9 cellular contexts compared by ENCODE assay signal in genomic region chr16:48499822-48500440, GRCh38.
DNase-seq lines count a peak whose midpoint lies in the region; ATAC-seq and TF ChIP-seq lines count a peak whose summit lies in the region.
"Had no signal": no experiment of that assay in that cellular context is flagged by ENCODE, and none has a peak within 500 bp of the region (broad histone marks: within the 10 kb centered on the region; RNA-seq: fewer than 3 reads in every experiment).

No MANE protein-coding gene starts in this region.

- intact Hi-C loops in esophagus squamous epithelium (cut with DNase I) = no loop called here

- ATAC-seq in stimulated activated effector memory CD8-positive, alpha-beta T cell treated with anti-CD3 and anti-CD28 coated beads, Interleukin-12 subunit alpha, Interleukin-12 subunit beta, amount 100 ng/mL, for 72 hours = no peak
- ATAC-seq in HG03159 (IDR thresholded peaks at IDR 0.05; ENCODE audit: unreplicated experiment) = no peak
- ATAC-seq: natural killer cell had no signal

- H3K4me1 Mint-ChIP-seq in stimulated activated effector memory CD8-positive, alpha-beta T cell treated with anti-CD3 and anti-CD28 coated beads, Interleukin-12 subunit alpha, Interleukin-12 subunit beta, amount 100 ng/mL, for 72 hours = no peaks in the 10 kb centered on the region
- H3K4me1 Mint-ChIP-seq: natural killer cell had no signal

- 2 to 10% methylated on average over 3 of the region's 3 CpGs for WGBS in esophagus squamous epithelium, 2 donors

- no peak for TF ChIP-seq CTCF in AG09309 (IDR thresholded peaks at IDR 0.05; ENCODE audit: control insufficient read depth, insufficient read depth, low read depth, low read length, missing control alignments)
- TF ChIP-seq CTCF in esophagus squamous epithelium (IDR thresholded peaks at IDR 0.05) = no peak

- DNase-seq in AG09309 (ENCODE audit: low read depth) = peak; percentile 80
- DNase-seq in NCI-H446 treated with DMSO at 0.1 percent for 48 hours (lab: John Stamatoyannopoulos, UW) = peak; percentile 60
- no peak for DNase-seq in esophagus squamous epithelium (lab: John Stamatoyannopoulos, UW)
- peak; percentile 71 for DNase-seq in non-pigmented ciliary epithelial cell (ENCODE audit: low read depth)
- DNase-seq in stimulated activated effector memory CD8-positive, alpha-beta T cell treated with anti-CD3 and anti-CD28 coated beads, Interleukin-12 subunit alpha, Interleukin-12 subunit beta, amount 100 ng/mL, for 72 hours (ENCODE audit: low spot score in 2 of 2) = no peak
- DNase-seq in activated CD4-positive, alpha-beta T cell treated with anti-CD3 and anti-CD28 coated beads, Interleukin-2, amount 50 U/mL, for 1 hour = no peak
- DNase-seq in activated CD8-positive, alpha-beta memory T cell treated with anti-CD3 and anti-CD28 coated beads for 24 hours = no peak
- DNase-seq: natural killer cell had no signal

- no peaks in the 10 kb centered on the region for H3K9me3 ChIP-seq in esophagus squamous epithelium

- peaks cover 0 to 52% (median 30%) of the 10 kb centered on the region in 3 donors for H3K4me1 ChIP-seq in esophagus squamous epithelium

- no peak overlapping the region for H3K4me3 ChIP-seq in AG09309 (ENCODE audit: control insufficient read depth, low read depth, low read length)
- H3K4me3 ChIP-seq in esophagus squamous epithelium = no peak overlapping the region

- no peak overlapping the region for H3K27ac Mint-ChIP-seq in stimulated activated effector memory CD8-positive, alpha-beta T cell treated with anti-CD3 and anti-CD28 coated beads, Interleukin-12 subunit alpha, Interleukin-12 subunit beta, amount 100 ng/mL, for 72 hours
- H3K27ac Mint-ChIP-seq: natural killer cell had no signal

- no peaks in the 10 kb centered on the region for H3K36me3 ChIP-seq in esophagus squamous epithelium

- H3K36me3 Mint-ChIP-seq in stimulated activated effector memory CD8-positive, alpha-beta T cell treated with anti-CD3 and anti-CD28 coated beads, Interleukin-12 subunit alpha, Interleukin-12 subunit beta, amount 100 ng/mL, for 72 hours = no peaks in the 10 kb centered on the region
- H3K36me3 Mint-ChIP-seq: natural killer cell had no signal

- no peaks in the 10 kb centered on the region for H3K27me3 ChIP-seq in esophagus squamous epithelium

- no peak for TF ChIP-seq POLR2A in esophagus squamous epithelium (IDR thresholded peaks at IDR 0.05)

- no peak overlapping the region for H3K4me3 Mint-ChIP-seq in stimulated activated effector memory CD8-positive, alpha-beta T cell treated with anti-CD3 and anti-CD28 coated beads, Interleukin-12 subunit alpha, Interleukin-12 subunit beta, amount 100 ng/mL, for 72 hours
- H3K4me3 Mint-ChIP-seq: natural killer cell had no signal

- H3K27ac ChIP-seq in esophagus squamous epithelium = peak overlapping the region; percentile 16 to 80 (median 72)

- no peaks in the 10 kb centered on the region for H3K9me3 Mint-ChIP-seq in stimulated activated effector memory CD8-positive, alpha-beta T cell treated with anti-CD3 and anti-CD28 coated beads, Interleukin-12 subunit alpha, Interleukin-12 subunit beta, amount 100 ng/mL, for 72 hours
- H3K9me3 Mint-ChIP-seq: natural killer cell had no signal

Comparison
In these comparisons a context has a peak if more than half of its experiments do, and no peak if none do; other contexts are left out.
1. DNase-seq: peak in AG09309 (single experiment), NCI-H446 treated with DMSO at 0.1 percent for 48 hours (single experiment) and non-pigmented ciliary epithelial cell (single experiment); none in esophagus squamous epithelium (single experiment), stimulated activated effector memory CD8-positive, alpha-beta T cell treated with anti-CD3 and anti-CD28 coated beads, Interleukin-12 subunit alpha, Interleukin-12 subunit beta, amount 100 ng/mL, for 72 hours (0 of 2), activated CD4-positive, alpha-beta T cell treated with anti-CD3 and anti-CD28 coated beads, Interleukin-2, amount 50 U/mL, for 1 hour (single experiment) and activated CD8-positive, alpha-beta memory T cell treated with anti-CD3 and anti-CD28 coated beads for 24 hours (single experiment).